ENCODE assay signal across 8 cellular contexts in the genomic region with DNA sequence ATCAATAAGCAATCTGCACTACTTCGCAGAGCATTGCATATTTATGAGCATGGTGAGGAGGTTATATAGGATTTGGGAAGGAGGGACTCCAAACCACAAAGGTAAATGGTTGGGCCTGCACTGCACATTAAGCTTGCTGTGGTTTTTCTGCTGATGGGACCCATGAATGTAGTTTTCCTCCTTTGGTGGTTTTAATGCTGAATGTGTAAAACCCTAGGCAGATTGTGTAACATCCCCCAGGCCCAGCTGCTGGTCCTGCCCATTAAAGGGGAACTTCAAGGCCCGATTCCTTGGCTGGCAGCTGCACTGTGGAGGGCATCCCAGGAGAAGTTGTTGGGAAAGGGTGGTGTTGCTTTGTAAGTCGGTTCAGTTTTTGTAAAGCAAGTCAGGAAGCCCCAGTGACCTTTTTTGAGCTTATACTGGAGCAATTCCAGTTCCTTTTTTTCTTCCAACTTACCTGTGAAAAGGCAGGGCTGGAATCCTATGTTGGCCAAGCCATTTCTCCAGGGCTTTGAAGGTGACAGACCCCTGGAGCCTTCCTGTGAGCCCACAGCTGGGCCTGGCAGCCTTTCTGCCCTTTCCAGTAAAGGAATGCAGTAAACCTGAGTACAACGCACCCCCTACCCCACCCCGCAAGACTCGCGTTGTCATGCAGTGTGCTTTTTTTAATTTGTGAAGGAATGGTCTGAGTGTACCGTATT. TPM values are rescaled to one million over a fixed set of nuclear protein-coding genes. Genes with fewer than 3 reads are reported as not detected.
DNase-seq lines count a peak whose midpoint lies in the region; ATAC-seq and TF ChIP-seq lines count a peak whose summit lies in the region.

No MANE protein-coding gene starts in this region.

- peak overlapping the region; percentile 69 for H3K9ac ChIP-seq in mammary epithelial cell (ENCODE audit: insufficient read depth, low read length)

- H3K36me3 ChIP-seq in mammary epithelial cell (ENCODE audit: insufficient read depth, low read length) = peaks cover 2% of the 10 kb centered on the region

- peak overlapping the region; percentile 90 for H3K4me2 ChIP-seq in mammary epithelial cell (ENCODE audit: insufficient read depth, low read depth, low read length)

- TF ChIP-seq RAD21 in Ishikawa (IDR thresholded peaks at IDR 0.05; ENCODE audit: low read depth) = no peak

- 12% methylated on average over 7 of the region's 8 CpGs for WGBS in mammary epithelial cell (ENCODE audit: low coverage, missing lambda C conversion rate)

- peak overlapping the region; percentile 23 for H2AFZ ChIP-seq in mammary epithelial cell (ENCODE audit: low read depth, low read length)

- H3K79me2 ChIP-seq in mammary epithelial cell (ENCODE audit: insufficient read depth, low read length) = peaks cover 40% of the 10 kb centered on the region

- in situ Hi-C loops in mammary epithelial cell (cut with MboI; ENCODE audit: low sequenced_read_pairs in 2 of 2) = no loop called here

- peak overlapping the region in 2 of 3 experiments; percentile 3 to 92 for H3K4me3 ChIP-seq in mammary epithelial cell (replicated peaks in 1 of 3; ENCODE audit: insufficient read depth in 1 of 3, low read depth in 2 of 3, low read length in 3 of 3)

- CTCF ChIA-PET in mammary epithelial cell (lab: Charles Lee; ENCODE audit: low non-redundant PET) = no interaction called here

- no peak for TF ChIP-seq CTCF in mammary epithelial cell (conservative IDR thresholded peaks at IDR 0.05 in 1 of 2, IDR thresholded peaks at IDR 0.05 in 1 of 2; ENCODE audit: extremely low read depth in 1 of 2, insufficient read depth in 1 of 2, low read depth in 1 of 2, low read length in 2 of 2)

- dilution Hi-C loops in mammary epithelial cell (cut with HindIII; ENCODE audit: low sequenced_read_pairs) = no loop called here

- peak; percentile 79 for DNase-seq in mammary epithelial cell
- DNase-seq in superior temporal gyrus (ENCODE audit: extremely low spot score) = peak; percentile 54

- ATAC-seq in GM18517 (IDR thresholded peaks at IDR 0.05; ENCODE audit: unreplicated experiment) (no peak), GM19023 (IDR thresholded peaks at IDR 0.05; ENCODE audit: unreplicated experiment) (no peak), GM18909 (IDR thresholded peaks at IDR 0.05; ENCODE audit: poor library complexity, unreplicated experiment) (no peak), GM19328 (IDR thresholded peaks at IDR 0.05; ENCODE audit: unreplicated experiment) (no peak)

- H3K4me1 ChIP-seq in mammary epithelial cell (ENCODE audit: insufficient read depth, low read length) = peaks cover 28% of the 10 kb centered on the region

- BruUV-seq in mammary epithelial cell (replicated peaks; lab: Mats Ljungman, UMichigan) = no TSS peak

- H4K20me1 ChIP-seq in mammary epithelial cell (ENCODE audit: insufficient read depth, low read length) = no peaks in the 10 kb centered on the region

- no peak for TF ChIP-seq EP300 in Ishikawa (IDR thresholded peaks at IDR 0.05; ENCODE audit: borderline replicate concordance)

- no peaks in the 10 kb centered on the region for H3K27me3 ChIP-seq in mammary epithelial cell (ENCODE audit: insufficient read depth, low read length)
- H3K27me3 ChIP-seq in layer of hippocampus (ENCODE audit: control insufficient read depth, insufficient read depth, low read length) = no peaks in the 10 kb centered on the region

- no peaks in the 10 kb centered on the region for H3K9me3 ChIP-seq in mammary epithelial cell (replicated peaks; ENCODE audit: insufficient read depth, low read length)

- intact Hi-C loops in mammary epithelial cell (cut with micrococcal nuclease) = no loop called here

- H3K27ac ChIP-seq in mammary epithelial cell (ENCODE audit: insufficient read depth, low read depth, low read length) (peak overlapping the region; percentile 94), layer of hippocampus (ENCODE audit: low read depth, low read length) (peak overlapping the region; percentile 95)

TF ChIP-seq in Ishikawa, 13 proteins besides CTCF, POLR2A, EP300 and RAD21:
- TF ChIP-seq TCF12 (IDR thresholded peaks at IDR 0.05; ENCODE audit: low read depth) (no peak), CEBPB (IDR thresholded peaks at IDR 0.05) (peak; percentile 74)

RNA-seq across cellular contexts. Expression of gene NAA20, which starts 43.1 kb away (rescaled TPM):
- total RNA-seq in mammary epithelial cell = 100 to 1,000 TPM in 1 of 2 donors, 10 to 100 TPM in 1; 44.3 to 105 TPM
- polyA plus RNA-seq in mammary epithelial cell = 102 TPM
- 49.6 TPM for polyA minus RNA-seq in mammary epithelial cell
